22 cellular contexts compared by ENCODE assay signal in genomic region chr15:35885870-35886269, GRCh38.
"Had no signal": no experiment of that assay in that cellular context is flagged by ENCODE, and none has a peak within 500 bp of the region (broad histone marks: within the 10 kb centered on the region; RNA-seq: fewer than 3 reads in every experiment).

No MANE protein-coding gene starts in this region.

- DNase-seq: colonic mucosa; dermis blood vessel endothelial cell; erythroblast; gastrocnemius medialis; heart right ventricle; islet precursor cell; left ventricle myocardium inferior; lower lobe of right lung; mesenchymal stem cell; midbrain; occipital lobe; pancreas; right cardiac atrium; small intestine; stimulated activated CD4-positive, alpha-beta T cell treated with anti-CD3 and anti-CD28 coated beads, Interleukin-12 subunit alpha, Interleukin-12 subunit beta, amount 100 ng/mL, for 4 hours; stimulated activated naive CD4-positive, alpha-beta T cell; stomach; substantia nigra; trophoblast cell had no signal

- H3K4me3 ChIP-seq: colonic mucosa, gastrocnemius medialis, heart right ventricle, left ventricle myocardium inferior, lower lobe of right lung, pancreas, stomach, thoracic aorta had no signal

- FAIRE-seq: pancreas, small intestine had no signal

- H3K4me1 Mint-ChIP-seq: nephron had no signal

- H3K9me3 Mint-ChIP-seq: nephron had no signal

- H3K4me3 Mint-ChIP-seq: nephron had no signal

- H3K27me3 ChIP-seq: colonic mucosa, gastrocnemius medialis, heart right ventricle, pancreas, stomach had no signal

- H3K27ac ChIP-seq: colonic mucosa, gastrocnemius medialis, heart right ventricle, left ventricle myocardium inferior, lower lobe of right lung, pancreas, stomach, thoracic aorta had no signal

- H3K27ac Mint-ChIP-seq: nephron, progenitor cell of endocrine pancreas had no signal

- ATAC-seq: gastrocnemius medialis, heart right ventricle, lower lobe of right lung, pancreas, right cardiac atrium had no signal

- H3K36me3 ChIP-seq: colonic mucosa, gastrocnemius medialis, heart right ventricle, left ventricle myocardium inferior, lower lobe of right lung, pancreas, stomach, thoracic aorta had no signal
